22 cellular contexts compared by ENCODE assay signal in genomic region chr9:95342571-95342970, GRCh38.
"Had no signal": no experiment of that assay in that cellular context is flagged by ENCODE, and none has a peak within 500 bp of the region (broad histone marks: within the 10 kb centered on the region; RNA-seq: fewer than 3 reads in every experiment).

No MANE protein-coding gene starts in this region.

- H3K4me1 Mint-ChIP-seq: memory B cell, nephron had no signal

- H2AFZ ChIP-seq: hepatocyte had no signal

- H3K9me3 Mint-ChIP-seq: memory B cell; naive thymus-derived CD8-positive, alpha-beta T cell; stimulated activated effector memory CD8-positive, alpha-beta T cell treated with anti-CD3 and anti-CD28 coated beads, Interleukin-12 subunit alpha, Interleukin-12 subunit beta, amount 100 ng/mL, for 72 hours; stimulated activated naive CD8-positive, alpha-beta T cell treated with anti-CD3 and anti-CD28 coated beads, Interleukin-15, amount 100 ng/mL, for 72 hours; type B pancreatic cell had no signal

- H3K27me3 ChIP-seq: ovary, right atrium auricular region, tibial nerve, vagina had no signal

- H3K4me3 ChIP-seq: hepatocyte, left ventricle myocardium inferior, lung, ovary, right atrium auricular region, sigmoid colon, spleen, tibial nerve, vagina had no signal

- H3K4me1 ChIP-seq: left ventricle myocardium inferior, right atrium auricular region, sigmoid colon, spleen, tibial nerve, vagina had no signal

- H3K27ac ChIP-seq: hepatocyte, left ventricle myocardium inferior, ovary, right atrium auricular region, sigmoid colon, spleen, tibial nerve, vagina had no signal

- H3K4me2 ChIP-seq: hepatocyte had no signal

- H3K36me3 ChIP-seq: left ventricle myocardium inferior, ovary, right atrium auricular region, sigmoid colon, spleen, tibial nerve, vagina had no signal

- H3K4me3 Mint-ChIP-seq: memory B cell; naive thymus-derived CD8-positive, alpha-beta T cell; nephron; neural crest cell; stimulated activated effector memory CD8-positive, alpha-beta T cell treated with anti-CD3 and anti-CD28 coated beads, Interleukin-12 subunit alpha, Interleukin-12 subunit beta, amount 100 ng/mL, for 72 hours; stimulated activated naive CD8-positive, alpha-beta T cell treated with anti-CD3 and anti-CD28 coated beads, Interleukin-15, amount 100 ng/mL, for 72 hours; type B pancreatic cell had no signal

- H3K27ac Mint-ChIP-seq: memory B cell; nephron; progenitor cell of endocrine pancreas; stimulated activated effector memory CD8-positive, alpha-beta T cell treated with anti-CD3 and anti-CD28 coated beads, Interleukin-12 subunit alpha, Interleukin-12 subunit beta, amount 100 ng/mL, for 72 hours; stimulated activated naive CD8-positive, alpha-beta T cell treated with anti-CD3 and anti-CD28 coated beads, Interleukin-15, amount 100 ng/mL, for 72 hours; type B pancreatic cell had no signal

- ATAC-seq: naive thymus-derived CD8-positive, alpha-beta T cell; stimulated activated naive CD8-positive, alpha-beta T cell treated with anti-CD3 and anti-CD28 coated beads, Interleukin-15, amount 100 ng/mL, for 72 hours had no signal

- H3K79me2 ChIP-seq: hepatocyte had no signal

- DNase-seq: islet precursor cell; left ventricle myocardium inferior; naive thymus-derived CD8-positive, alpha-beta T cell; ovary; sigmoid colon; small intestine; spleen; stimulated activated CD4-positive, alpha-beta T cell treated with anti-CD3 and anti-CD28 coated beads, Interleukin-4, amount 100 ng/mL, for 24 hours; stimulated activated naive CD4-positive, alpha-beta T cell treated with Interleukin-2 at 50 U/mL for 16 hours; stimulated activated naive CD8-positive, alpha-beta T cell treated with anti-CD3 and anti-CD28 coated beads, Interleukin-15, amount 100 ng/mL, for 72 hours; substantia nigra had no signal

- H3K36me3 Mint-ChIP-seq: memory B cell; stimulated activated effector memory CD8-positive, alpha-beta T cell treated with anti-CD3 and anti-CD28 coated beads, Interleukin-12 subunit alpha, Interleukin-12 subunit beta, amount 100 ng/mL, for 72 hours had no signal

- H3K9me3 ChIP-seq: left ventricle myocardium inferior, ovary, vagina had no signal
